In the genomic region with DNA sequence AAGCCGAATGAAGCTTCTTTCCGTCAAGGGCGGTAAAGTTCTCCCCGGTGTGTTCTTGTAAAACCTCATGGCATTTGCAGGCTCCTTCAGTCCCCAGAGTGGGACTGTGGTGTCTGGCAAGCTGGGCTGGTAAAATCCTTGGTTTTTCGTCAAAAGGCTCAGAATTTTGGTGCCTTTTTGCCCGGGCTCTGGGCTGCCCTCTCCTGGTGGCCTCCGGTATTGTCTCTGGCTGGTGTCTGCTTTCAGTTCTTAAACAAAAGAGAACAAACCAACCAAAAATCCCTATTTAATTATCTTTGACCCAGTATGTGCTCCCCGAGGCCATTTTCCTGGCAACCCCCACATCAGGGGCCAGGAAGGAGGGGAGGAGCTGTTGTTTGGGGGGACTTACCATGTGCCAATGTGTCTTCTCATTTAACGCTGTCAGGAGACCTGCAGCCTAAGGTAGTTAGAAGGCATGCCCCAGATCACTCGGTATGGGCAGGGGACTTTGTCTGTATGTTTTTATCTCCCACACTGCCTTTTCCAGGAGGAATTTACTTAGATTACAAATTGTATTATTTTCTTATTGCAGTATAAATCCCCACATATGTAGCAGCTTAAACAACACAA, we compare ENCODE assay signal across 1 cellular context.
TF ChIP-seq lines count a peak whose summit lies in the region.

No MANE protein-coding gene starts in this region.

TF ChIP-seq in IMR-90, 13 proteins besides CTCF, POLR2A, EP300 and RAD21 (continued from another document):
- TF ChIP-seq, protein P1, sequence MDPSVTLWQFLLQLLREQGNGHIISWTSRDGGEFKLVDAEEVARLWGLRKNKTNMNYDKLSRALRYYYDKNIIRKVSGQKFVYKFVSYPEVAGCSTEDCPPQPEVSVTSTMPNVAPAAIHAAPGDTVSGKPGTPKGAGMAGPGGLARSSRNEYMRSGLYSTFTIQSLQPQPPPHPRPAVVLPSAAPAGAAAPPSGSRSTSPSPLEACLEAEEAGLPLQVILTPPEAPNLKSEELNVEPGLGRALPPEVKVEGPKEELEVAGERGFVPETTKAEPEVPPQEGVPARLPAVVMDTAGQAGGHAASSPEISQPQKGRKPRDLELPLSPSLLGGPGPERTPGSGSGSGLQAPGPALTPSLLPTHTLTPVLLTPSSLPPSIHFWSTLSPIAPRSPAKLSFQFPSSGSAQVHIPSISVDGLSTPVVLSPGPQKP (IDR thresholded peaks at IDR 0.05; ENCODE audit: borderline replicate concordance, low read depth, low read length): no peak
- TF ChIP-seq, protein P2, sequence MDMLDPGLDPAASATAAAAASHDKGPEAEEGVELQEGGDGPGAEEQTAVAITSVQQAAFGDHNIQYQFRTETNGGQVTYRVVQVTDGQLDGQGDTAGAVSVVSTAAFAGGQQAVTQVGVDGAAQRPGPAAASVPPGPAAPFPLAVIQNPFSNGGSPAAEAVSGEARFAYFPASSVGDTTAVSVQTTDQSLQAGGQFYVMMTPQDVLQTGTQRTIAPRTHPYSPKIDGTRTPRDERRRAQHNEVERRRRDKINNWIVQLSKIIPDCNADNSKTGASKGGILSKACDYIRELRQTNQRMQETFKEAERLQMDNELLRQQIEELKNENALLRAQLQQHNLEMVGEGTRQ (IDR thresholded peaks at IDR 0.05; ENCODE audit: low read depth, low read length): no peak
- TF ChIP-seq SMC3 (IDR thresholded peaks at IDR 0.05; ENCODE audit: low read depth, low read length): peak; percentile 79
